Comparison of ENCODE assay signal across 1 cellular context in genomic region chr9:37395663-37396062, GRCh38.
TF ChIP-seq lines count a peak whose summit lies in the region.

No MANE protein-coding gene starts in this region.

TF ChIP-seq in neural cell, 6 proteins besides CTCF, POLR2A, EP300 and RAD21 (continued from another document):
- TF ChIP-seq EZH2 (IDR thresholded peaks at IDR 0.05; ENCODE audit: borderline replicate concordance, insufficient read depth, low read length, poor library complexity, severe bottlenecking), result no peak
- TF ChIP-seq POLR2AphosphoS5 (IDR thresholded peaks at IDR 0.05), result no peak
- no peak for TF ChIP-seq TAF1 (IDR thresholded peaks at IDR 0.05; ENCODE audit: low read depth)
TF ChIP-seq in neural cell: peak in this region for 0.
